ENCODE assay signal across 17 cellular contexts in the genomic region with DNA sequence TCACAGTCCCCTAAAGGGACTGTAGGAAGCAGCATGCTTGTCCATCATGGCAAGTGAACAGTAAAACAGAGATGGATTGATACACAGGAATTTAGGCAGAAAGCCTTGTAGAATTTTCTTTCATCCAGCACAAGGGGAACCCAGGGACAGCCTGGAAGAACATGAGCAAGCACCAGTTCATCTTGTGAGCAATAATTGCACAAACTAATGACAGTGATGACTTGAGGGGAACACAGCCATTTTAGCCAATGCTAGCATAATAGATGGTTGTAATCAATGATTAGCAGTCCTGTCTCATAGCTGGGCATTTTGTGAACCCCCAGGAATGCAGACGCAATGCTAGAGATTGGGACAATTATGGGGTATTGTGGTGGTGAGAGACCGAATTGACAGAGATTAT. TPM values are rescaled to one million over a fixed set of nuclear protein-coding genes. Genes with fewer than 3 reads are reported as not detected.
DNase-seq lines count a peak whose midpoint lies in the region; ATAC-seq and TF ChIP-seq lines count a peak whose summit lies in the region.
"Had no signal": no experiment of that assay in that cellular context is flagged by ENCODE, and none has a peak within 500 bp of the region (broad histone marks: within the 10 kb centered on the region; RNA-seq: fewer than 3 reads in every experiment).

No MANE protein-coding gene starts in this region.

- H3K36me3 Mint-ChIP-seq in activated T-cell treated with anti-CD3 and anti-CD28 coated beads, Interleukin-2, amount 50 U/mL, for 24 hours (ENCODE audit: low read depth) = peaks cover 81% of the 10 kb centered on the region
- H3K36me3 Mint-ChIP-seq in activated naive CD8-positive, alpha-beta T cell treated with anti-CD3 and anti-CD28 coated beads, Interleukin-2, amount 50 U/mL, for 24 hours (ENCODE audit: low read depth) = peaks cover 78% of the 10 kb centered on the region

- no peak for DNase-seq in activated T-cell treated with anti-CD3 and anti-CD28 coated beads, Interleukin-2, amount 50 U/mL, for 24 hours
- no peak for DNase-seq in activated T-cell treated with anti-CD3 and anti-CD28 coated beads, Interleukin-2, amount 50 U/mL, for 48 hours
- no peak for DNase-seq in activated naive CD8-positive, alpha-beta T cell treated with anti-CD3 and anti-CD28 coated beads, Interleukin-2, amount 50 U/mL, for 24 hours
- DNase-seq in NCI-H2029 treated with DMSO at 0.1 percent for 48 hours (lab: John Stamatoyannopoulos, UW) = no peak
- DNase-seq: C1 segment of cervical spinal cord, DMS153, IMR-90, MV-4-11, NCI-H1417 treated with DMSO at 0.1 percent for 48 hours, NCI-H2029, NCI-H510A, NCI-H82 had no signal

- H3K9me2 ChIP-seq in neural cell (ENCODE audit: insufficient read depth, low read length) = no peaks in the 10 kb centered on the region

- peaks cover 78% of the 10 kb centered on the region for H3K4me1 Mint-ChIP-seq in activated T-cell treated with anti-CD3 and anti-CD28 coated beads, Interleukin-2, amount 50 U/mL, for 24 hours (ENCODE audit: low read depth)
- peaks cover 70% of the 10 kb centered on the region for H3K4me1 Mint-ChIP-seq in activated naive CD8-positive, alpha-beta T cell treated with anti-CD3 and anti-CD28 coated beads, Interleukin-2, amount 50 U/mL, for 24 hours

- TF ChIP-seq RAD21 in neural cell (conservative IDR thresholded peaks at IDR 0.05) = no peak

- H3K4me3 ChIP-seq in HUES6 (ENCODE audit: low read depth, low read length) (no peak overlapping the region), neural cell (ENCODE audit: low read length) (peak overlapping the region; percentile 47)

- H3K27ac ChIP-seq in HUES6 (ENCODE audit: low read depth, low read length) = 0 out of 2 replicates have a peak overlapping the region, but pooled peaks have one; percentile 26
- no peak overlapping the region for H3K27ac ChIP-seq in neural cell (ENCODE audit: low read length)

- TF ChIP-seq EP300 in neural cell (conservative IDR thresholded peaks at IDR 0.05; ENCODE audit: poor library complexity, severe bottlenecking) = no peak

- peaks cover 75% of the 10 kb centered on the region for H3K36me3 ChIP-seq in HUES6 (ENCODE audit: control insufficient read depth, insufficient read depth, low read length)
- peaks cover 16% of the 10 kb centered on the region for H3K36me3 ChIP-seq in neural cell (ENCODE audit: insufficient read depth, low read length)

- peaks cover 7% of the 10 kb centered on the region for H4K20me1 ChIP-seq in neural cell (ENCODE audit: insufficient read depth)

- peak overlapping the region; percentile 37 for H3K4me2 ChIP-seq in neural cell (ENCODE audit: low read length)

- no peaks in the 10 kb centered on the region for H3K27me3 ChIP-seq in HUES6 (ENCODE audit: control insufficient read depth, insufficient read depth, low read length)
- H3K27me3 ChIP-seq in neural cell (ENCODE audit: insufficient read depth, low read depth, low read length) = no peaks in the 10 kb centered on the region

- TF ChIP-seq CTCF in neural cell (IDR thresholded peaks at IDR 0.05; ENCODE audit: poor library complexity, severe bottlenecking) = no peak

- no peaks in the 10 kb centered on the region for H3K9me3 Mint-ChIP-seq in activated T-cell treated with anti-CD3 and anti-CD28 coated beads, Interleukin-2, amount 50 U/mL, for 24 hours
- no peaks in the 10 kb centered on the region for H3K9me3 Mint-ChIP-seq in activated naive CD8-positive, alpha-beta T cell treated with anti-CD3 and anti-CD28 coated beads, Interleukin-2, amount 50 U/mL, for 24 hours

- H3K27ac Mint-ChIP-seq in activated T-cell treated with anti-CD3 and anti-CD28 coated beads, Interleukin-2, amount 50 U/mL, for 24 hours = peak overlapping the region; percentile 71
- no peak overlapping the region for H3K27ac Mint-ChIP-seq in activated naive CD8-positive, alpha-beta T cell treated with anti-CD3 and anti-CD28 coated beads, Interleukin-2, amount 50 U/mL, for 24 hours

- no peaks in the 10 kb centered on the region for H3K27me3 Mint-ChIP-seq in activated T-cell treated with anti-CD3 and anti-CD28 coated beads, Interleukin-2, amount 50 U/mL, for 24 hours
- no peaks in the 10 kb centered on the region for H3K27me3 Mint-ChIP-seq in activated naive CD8-positive, alpha-beta T cell treated with anti-CD3 and anti-CD28 coated beads, Interleukin-2, amount 50 U/mL, for 24 hours

- H3K4me1 ChIP-seq in HUES6 (ENCODE audit: control insufficient read depth, insufficient read depth, low read length) = peaks cover 48% of the 10 kb centered on the region

- no peak for ATAC-seq in activated naive CD8-positive, alpha-beta T cell treated with anti-CD3 and anti-CD28 coated beads, Interleukin-2, amount 50 U/mL, for 24 hours
- no peak for ATAC-seq in GM21528 (IDR thresholded peaks at IDR 0.05; ENCODE audit: low FRiP score, unreplicated experiment)
- no peak for ATAC-seq in GM18517 (IDR thresholded peaks at IDR 0.05; ENCODE audit: unreplicated experiment)
- ATAC-seq: HCT116 had no signal

- H3K79me2 ChIP-seq in neural cell (replicated peaks; ENCODE audit: insufficient read depth, low read length) = peaks cover 95% of the 10 kb centered on the region

- H3K9ac ChIP-seq in HUES6 (ENCODE audit: low read length) = no peak overlapping the region
- no peak overlapping the region for H3K9ac ChIP-seq in neural cell (ENCODE audit: low read length)

- H2AFZ ChIP-seq in neural cell (ENCODE audit: low read depth, low read length) = no peak overlapping the region

- H3K9me3 ChIP-seq in HUES6 (ENCODE audit: control insufficient read depth, insufficient read depth, low read depth, low read length) = peaks cover 2% of the 10 kb centered on the region; the same call in 1 of the 2 replicates
- no peaks in the 10 kb centered on the region for H3K9me3 ChIP-seq in neural cell (ENCODE audit: low read length)

- H3F3A ChIP-seq in neural cell (ENCODE audit: insufficient read depth, low read length, poor library complexity, severe bottlenecking) = peaks cover 2% of the 10 kb centered on the region

- peak overlapping the region; percentile 56 for H3K4me3 Mint-ChIP-seq in activated T-cell treated with anti-CD3 and anti-CD28 coated beads, Interleukin-2, amount 50 U/mL, for 24 hours
- peak overlapping the region; percentile 39 for H3K4me3 Mint-ChIP-seq in activated naive CD8-positive, alpha-beta T cell treated with anti-CD3 and anti-CD28 coated beads, Interleukin-2, amount 50 U/mL, for 24 hours

TF ChIP-seq in neural cell, 6 proteins besides CTCF, POLR2A, EP300 and RAD21:
- no peak for TF ChIP-seq MXI1 (conservative IDR thresholded peaks at IDR 0.05; ENCODE audit: poor library complexity, severe bottlenecking)
- TF ChIP-seq POLR2AphosphoS5 (IDR thresholded peaks at IDR 0.05) = no peak
- TF ChIP-seq SMC3 (conservative IDR thresholded peaks at IDR 0.05; ENCODE audit: poor library complexity) = no peak
- no peak for TF ChIP-seq EZH2 (IDR thresholded peaks at IDR 0.05; ENCODE audit: borderline replicate concordance, insufficient read depth, low read length, poor library complexity, severe bottlenecking)
- no peak for TF ChIP-seq TAF1 (IDR thresholded peaks at IDR 0.05; ENCODE audit: low read depth)
- TF ChIP-seq, protein P1, sequence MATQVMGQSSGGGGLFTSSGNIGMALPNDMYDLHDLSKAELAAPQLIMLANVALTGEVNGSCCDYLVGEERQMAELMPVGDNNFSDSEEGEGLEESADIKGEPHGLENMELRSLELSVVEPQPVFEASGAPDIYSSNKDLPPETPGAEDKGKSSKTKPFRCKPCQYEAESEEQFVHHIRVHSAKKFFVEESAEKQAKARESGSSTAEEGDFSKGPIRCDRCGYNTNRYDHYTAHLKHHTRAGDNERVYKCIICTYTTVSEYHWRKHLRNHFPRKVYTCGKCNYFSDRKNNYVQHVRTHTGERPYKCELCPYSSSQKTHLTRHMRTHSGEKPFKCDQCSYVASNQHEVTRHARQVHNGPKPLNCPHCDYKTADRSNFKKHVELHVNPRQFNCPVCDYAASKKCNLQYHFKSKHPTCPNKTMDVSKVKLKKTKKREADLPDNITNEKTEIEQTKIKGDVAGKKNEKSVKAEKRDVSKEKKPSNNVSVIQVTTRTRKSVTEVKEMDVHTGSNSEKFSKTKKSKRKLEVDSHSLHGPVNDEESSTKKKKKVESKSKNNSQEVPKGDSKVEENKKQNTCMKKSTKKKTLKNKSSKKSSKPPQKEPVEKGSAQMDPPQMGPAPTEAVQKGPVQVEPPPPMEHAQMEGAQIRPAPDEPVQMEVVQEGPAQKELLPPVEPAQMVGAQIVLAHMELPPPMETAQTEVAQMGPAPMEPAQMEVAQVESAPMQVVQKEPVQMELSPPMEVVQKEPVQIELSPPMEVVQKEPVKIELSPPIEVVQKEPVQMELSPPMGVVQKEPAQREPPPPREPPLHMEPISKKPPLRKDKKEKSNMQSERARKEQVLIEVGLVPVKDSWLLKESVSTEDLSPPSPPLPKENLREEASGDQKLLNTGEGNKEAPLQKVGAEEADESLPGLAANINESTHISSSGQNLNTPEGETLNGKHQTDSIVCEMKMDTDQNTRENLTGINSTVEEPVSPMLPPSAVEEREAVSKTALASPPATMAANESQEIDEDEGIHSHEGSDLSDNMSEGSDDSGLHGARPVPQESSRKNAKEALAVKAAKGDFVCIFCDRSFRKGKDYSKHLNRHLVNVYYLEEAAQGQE (IDR thresholded peaks at IDR 0.05; ENCODE audit: borderline replicate concordance) = no peak

RNA-seq across cellular contexts. Expression of a gene that starts 6.7 kb away (rescaled TPM):
- 174 and 178 TPM in 2 replicates for polyA plus RNA-seq in neural cell
- polyA minus RNA-seq in neural cell = 160 and 182 TPM in 2 replicates

RNA-seq across cellular contexts. Expression of a gene that starts 45.6 kb away (rescaled TPM):
- not detected in 2 replicates for polyA plus RNA-seq in neural cell
- not detected in 2 replicates for polyA minus RNA-seq in neural cell
- polyA plus RNA-seq: IMR-90 had no signal
